32 cellular contexts compared by ENCODE assay signal in the genomic region with DNA sequence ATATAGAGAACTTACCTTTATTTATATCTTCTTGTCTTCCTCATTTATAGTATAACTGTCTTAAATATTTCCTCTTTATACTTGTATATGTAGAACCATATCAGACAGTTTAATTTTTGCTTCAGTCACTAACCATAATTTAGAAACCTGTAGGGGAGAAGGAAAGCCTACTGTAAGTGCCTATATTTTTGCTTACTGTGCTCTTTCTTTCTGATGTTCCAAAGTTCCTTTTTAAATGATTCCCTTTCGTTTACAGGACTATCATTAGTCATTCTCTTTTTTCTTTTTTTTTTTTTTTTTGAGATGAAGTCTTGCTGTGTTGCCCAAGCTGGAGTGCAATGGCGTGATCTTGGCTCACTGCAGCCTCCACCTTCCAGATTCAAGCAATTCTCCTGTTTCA.
"Had no signal": no experiment of that assay in that cellular context is flagged by ENCODE, and none has a peak within 500 bp of the region (broad histone marks: within the 10 kb centered on the region; RNA-seq: fewer than 3 reads in every experiment).

No MANE protein-coding gene starts in this region.

- H3K27ac ChIP-seq: adrenal gland, body of pancreas, brain microvascular endothelial cell, breast epithelium, VCaP had no signal

- FAIRE-seq: astrocyte had no signal

- DNase-seq: activated B cell treated with CpG ODN at 0.5 μM for 24 hours; activated CD4-positive, alpha-beta memory T cell treated with anti-CD3 and anti-CD28 coated beads for 36 hours; activated CD4-positive, alpha-beta T cell treated with anti-CD3 and anti-CD28 coated beads for 4 hours; activated CD4-positive, alpha-beta T cell treated with anti-CD3 and anti-CD28 coated beads, Interleukin-2, amount 10 ng/mL, durations not matched to agents 24 days and 14 days; activated CD4-positive, alpha-beta T cell treated with anti-CD3 and anti-CD28 coated beads, Interleukin-2, amount 50 U/mL, for 1 hour; activated CD4-positive, alpha-beta T cell treated with anti-CD3 and anti-CD28 coated beads, Interleukin-2, amount 50 U/mL, for 4 hours; activated CD4-positive, CD25-positive, alpha-beta regulatory T cell treated with anti-CD3 and anti-CD28 coated beads, Interleukin-2, amount 50 U/mL, for 72 hours; activated CD8-positive, alpha-beta memory T cell treated with anti-CD3 and anti-CD28 coated beads, Interleukin-2, amount 50 U/mL, for 4 hours; activated CD8-positive, alpha-beta T cell treated with anti-CD3 and anti-CD28 coated beads for 36 hours; activated effector memory CD4-positive, alpha-beta T cell treated with anti-CD3 and anti-CD28 coated beads, Interleukin-2, amount 50 U/mL, for 16 hours; activated gamma-delta T cell treated with Interleukin-2 at 50 U/mL for 16 hours; activated naive CD4-positive, alpha-beta T cell; activated naive CD4-positive, alpha-beta T cell treated with anti-CD3 and anti-CD28 coated beads for 36 hours; activated naive CD4-positive, alpha-beta T cell treated with anti-CD3 and anti-CD28 coated beads, Interleukin-2, amount 50 U/mL, for 16 hours; activated naive CD8-positive, alpha-beta T cell treated with anti-CD3 and anti-CD28 coated beads for 36 hours; activated T-cell treated with anti-CD3 and anti-CD28 coated beads for 4 hours; activated T-cell treated with anti-CD3 and anti-CD28 coated beads, Interleukin-2, amount 50 U/mL, for 1 hour; activated T-cell treated with anti-CD3 and anti-CD28 coated beads, Interleukin-2, amount 50 U/mL, for 4 hours; activated T-cell treated with anti-CD3 and anti-CD28 coated beads, Interleukin-2, amount 50 U/mL, for 72 hours; adrenal gland; amniotic stem cell; aorta; body of pancreas; brain microvascular endothelial cell; central memory CD4-positive, alpha-beta T cell; T-helper 2 cell; T-helper 9 cell had no signal

- H3K27me3 ChIP-seq: adrenal gland, body of pancreas, brain microvascular endothelial cell, breast epithelium had no signal

- H3K9me3 ChIP-seq: adrenal gland, body of pancreas, breast epithelium had no signal

- H3K36me3 ChIP-seq: adrenal gland, brain microvascular endothelial cell, breast epithelium had no signal

- H3K4me1 ChIP-seq: adrenal gland, body of pancreas, breast epithelium had no signal

- H3K4me3 ChIP-seq: adrenal gland, body of pancreas, breast epithelium had no signal

- ATAC-seq: activated CD8-positive, alpha-beta T cell treated with anti-CD3 and anti-CD28 coated beads for 36 hours; activated naive CD4-positive, alpha-beta T cell treated with anti-CD3 and anti-CD28 coated beads, Interleukin-2, amount 50 U/mL, for 72 hours; activated T-cell treated with anti-CD3 and anti-CD28 coated beads, Interleukin-2, amount 50 U/mL, for 4 hours; activated T-cell treated with anti-CD3 and anti-CD28 coated beads, Interleukin-2, amount 50 U/mL, for 72 hours; activated T-helper 17 cell treated with anti-CD3 and anti-CD28 coated beads, Interleukin-2, amount 50 U/mL, for 72 hours; body of pancreas had no signal
